Comparison of ENCODE assay signal across 8 cellular contexts in genomic region chr4:84966382-84967291, GRCh38. TPM values are rescaled to one million over a fixed set of nuclear protein-coding genes. Genes with fewer than 3 reads are reported as not detected.
DNase-seq lines count a peak whose midpoint lies in the region; ATAC-seq and TF ChIP-seq lines count a peak whose summit lies in the region.

WDFY3 (minus strand) TSS chr4:84966690; CDS start chr4:84860591, 106,099 bp downstream.

- no peak for ATAC-seq in GM21528 (IDR thresholded peaks at IDR 0.05; ENCODE audit: low FRiP score, unreplicated experiment)

- H3K4me3 Mint-ChIP-seq in neural crest cell, result peak within 1 kb of the TSS; percentile 100

- DNase-seq in stimulated activated CD4-positive, alpha-beta T cell treated with anti-CD3 and anti-CD28 coated beads, Interleukin-4, amount 100 ng/mL, for 1 hour, result peak; percentile 3
- no peak for DNase-seq in stimulated activated CD4-positive, alpha-beta T cell treated with anti-CD3 and anti-CD28 coated beads, Interleukin-4, amount 100 ng/mL, for 24 hours
- peak; percentile 66 for DNase-seq in HS-5 (ENCODE audit: low read depth)
- peak; percentile 55 for DNase-seq in NCI-H774 (lab: John Stamatoyannopoulos, UW)
- peak; percentile 80 for DNase-seq in amniotic stem cell (lab: John Stamatoyannopoulos, UW)
- peak; percentile 69 to 97 (median 88) for DNase-seq in head of caudate nucleus
- peak; percentile 60 for DNase-seq in neural crest cell (ENCODE audit: low read depth, low spot score)

- intact Hi-C loops in head of caudate nucleus (cut with DNase I), result loop anchor here (10.0 kb wide), 1 partner anchor 382 kb away; the partner anchor contains the start of gene CDS1

- H3K27me3 Mint-ChIP-seq in neural crest cell (ENCODE audit: low read depth), result no peaks in the 10 kb centered on the region

- H3K36me3 Mint-ChIP-seq in neural crest cell (ENCODE audit: low read depth), result peaks cover 6% of the 10 kb centered on the region

- TF ChIP-seq CTCF in neural crest cell (conservative IDR thresholded peaks at IDR 0.05), result no peak

- no peaks in the 10 kb centered on the region for H3K9me3 Mint-ChIP-seq in neural crest cell

- H3K27ac Mint-ChIP-seq in neural crest cell (ENCODE audit: unreplicated experiment), result peak within 1 kb of the TSS; percentile 98

- H3K4me1 Mint-ChIP-seq in neural crest cell, result peaks cover 33% of the 10 kb centered on the region

RNA-seq across cellular contexts. Expression of gene WDFY3, which starts in this region (rescaled TPM):
- 53.5 and 68.2 TPM in 2 replicates for total RNA-seq in neural crest cell
